ENCODE assay signal across 1 cellular context in genomic region chr20:49045440-49046086, GRCh38.
TF ChIP-seq lines count a peak whose summit lies in the region.

No MANE protein-coding gene starts in this region.

TF ChIP-seq in HepG2, 621 proteins besides CTCF, POLR2A, EP300 and RAD21 (continued from another document and continues in another):
- TF ChIP-seq DBP (CRISPR knock-in tag; IDR thresholded peaks at IDR 0.05; ENCODE audit: not compliant biosample characterization) (no peak), RFXAP (CRISPR knock-in tag; IDR thresholded peaks at IDR 0.05; ENCODE audit: borderline replicate concordance) (no peak), ZNF563 (CRISPR knock-in tag; IDR thresholded peaks at IDR 0.05) (no peak), SMAD9 (CRISPR knock-in tag; IDR thresholded peaks at IDR 0.05) (0 out of 2 replicates have a peak, but pooled peaks have one; percentile 31), ZNF615 (CRISPR knock-in tag; IDR thresholded peaks at IDR 0.05; ENCODE audit: borderline replicate concordance) (no peak), HOMEZ (CRISPR knock-in tag; IDR thresholded peaks at IDR 0.05; ENCODE audit: low read depth) (no peak), ZNF414 (CRISPR knock-in tag; IDR thresholded peaks at IDR 0.05) (peak; percentile 9; the same call in 1 of the 2 replicates), NCOA1 (CRISPR knock-in tag; IDR thresholded peaks at IDR 0.05) (no peak), HNRNPH1 (optimal IDR thresholded peaks at IDR 0.05; ENCODE audit: low read depth, low read length) (no peak), PHF20 (CRISPR knock-in tag; IDR thresholded peaks at IDR 0.05) (no peak), ZBTB43 (CRISPR knock-in tag; conservative IDR thresholded peaks at IDR 0.05) (no peak), NONO (IDR thresholded peaks at IDR 0.05) (no peak), NONO (CRISPR knock-in tag; conservative IDR thresholded peaks at IDR 0.05) (0 out of 2 replicates have a peak, but pooled peaks have one; percentile 28), SMC3 (IDR thresholded peaks at IDR 0.05; ENCODE audit: low read length) (0 out of 2 replicates have a peak, but pooled peaks have one; percentile 14), ZNF343 (CRISPR knock-in tag; IDR thresholded peaks at IDR 0.05) (no peak; the same call in 1 of the 2 replicates), TP53 (CRISPR knock-in tag; conservative IDR thresholded peaks at IDR 0.05) (no peak), PHB2 (IDR thresholded peaks at IDR 0.05; ENCODE audit: partially characterized antibody) (no peak), ONECUT2 (CRISPR knock-in tag; IDR thresholded peaks at IDR 0.05) (peak; percentile 61; the same call in 1 of the 2 replicates), ZBED4 (CRISPR knock-in tag; IDR thresholded peaks at IDR 0.05; ENCODE audit: borderline replicate concordance) (no peak), RFX1 (IDR thresholded peaks at IDR 0.05) (no peak), ZSCAN29 (CRISPR knock-in tag; conservative IDR thresholded peaks at IDR 0.05) (peak; percentile 13; the same call in 1 of the 2 replicates), EHMT2 (IDR thresholded peaks at IDR 0.05; ENCODE audit: borderline replicate concordance, low read depth, low read length) (peak; percentile 64; the same call in 1 of the 2 replicates), SNAPC4 (CRISPR knock-in tag; IDR thresholded peaks at IDR 0.05) (peak; percentile 26; the same call in 1 of the 2 replicates), ZNF576 (CRISPR knock-in tag; IDR thresholded peaks at IDR 0.05) (peak; percentile 33; the same call in 1 of the 2 replicates), GABPB1 (CRISPR knock-in tag; IDR thresholded peaks at IDR 0.05) (no peak), MIER2 (CRISPR knock-in tag; IDR thresholded peaks at IDR 0.05) (no peak), ZNF17 (CRISPR knock-in tag; IDR thresholded peaks at IDR 0.05) (no peak), UBTF (CRISPR knock-in tag; IDR thresholded peaks at IDR 0.05) (no peak), HNF4A (CRISPR knock-in tag; IDR thresholded peaks at IDR 0.05) (peak; percentile 38; the same call in 1 of the 2 replicates), MEIS2 (CRISPR knock-in tag; IDR thresholded peaks at IDR 0.05) (peak; percentile 40; the same call in 1 of the 2 replicates), FOXK2 (IDR thresholded peaks at IDR 0.05) (no peak), GLI4 (CRISPR knock-in tag; IDR thresholded peaks at IDR 0.05; ENCODE audit: borderline replicate concordance) (no peak), ZNF101 (CRISPR knock-in tag; IDR thresholded peaks at IDR 0.05; ENCODE audit: borderline replicate concordance, low read depth) (0 out of 2 replicates have a peak, but pooled peaks have one; percentile 68), TRAFD1 (CRISPR knock-in tag; IDR thresholded peaks at IDR 0.05; ENCODE audit: borderline replicate concordance) (peak; percentile 90), GMEB1 (CRISPR knock-in tag; IDR thresholded peaks at IDR 0.05; ENCODE audit: borderline replicate concordance) (no peak), ZNF512 (CRISPR knock-in tag; IDR thresholded peaks at IDR 0.05) (0 out of 2 replicates have a peak, but pooled peaks have one; percentile 47), ZNF354B (CRISPR knock-in tag; IDR thresholded peaks at IDR 0.05) (peak; percentile 82; the same call in 1 of the 2 replicates), PCBP1 (IDR thresholded peaks at IDR 0.05; ENCODE audit: borderline replicate concordance, low read depth, low read length) (no peak)
